In genomic region chr5:151598556-151598955, GRCh38 we compare ENCODE assay signal across 19 cellular contexts. TPM values are rescaled to one million over a fixed set of nuclear protein-coding genes. Genes with fewer than 3 reads are reported as not detected.
DNase-seq lines count a peak whose midpoint lies in the region; ATAC-seq and TF ChIP-seq lines count a peak whose summit lies in the region.
"Had no signal": no experiment of that assay in that cellular context is flagged by ENCODE, and none has a peak within 500 bp of the region (broad histone marks: within the 10 kb centered on the region; RNA-seq: fewer than 3 reads in every experiment).

No MANE protein-coding gene starts in this region.

- no peaks in the 10 kb centered on the region for H3K36me3 Mint-ChIP-seq in activated CD4-positive, alpha-beta T cell treated with anti-CD3 and anti-CD28 coated beads for 36 hours (ENCODE audit: low read depth)
- no peaks in the 10 kb centered on the region for H3K36me3 Mint-ChIP-seq in activated CD4-positive, alpha-beta T cell treated with anti-CD3 and anti-CD28 coated beads, Interleukin-2, amount 10 ng/mL, durations not matched to agents 7 days and 5 days (ENCODE audit: low read depth)
- no peaks in the 10 kb centered on the region for H3K36me3 Mint-ChIP-seq in stimulated activated effector memory CD8-positive, alpha-beta T cell treated with anti-CD3 and anti-CD28 coated beads, Interleukin-12 subunit alpha, Interleukin-12 subunit beta, amount 100 ng/mL, for 72 hours

- CTCF ChIA-PET in activated CD4-positive, alpha-beta T cell treated with anti-CD3 and anti-CD28 coated beads for 36 hours (lab: Charles Lee): interaction anchor here (0.6 kb wide), 1 partner anchor 1869 kb away, joined by 3 read pairs; no protein-coding TSS in a partner anchor
- CTCF ChIA-PET in activated CD4-positive, alpha-beta T cell treated with anti-CD3 and anti-CD28 coated beads, Interleukin-2, amount 10 ng/mL, durations not matched to agents 7 days and 5 days (lab: Charles Lee): interaction anchor here (0.6 to 1.5 kb wide), 3 partner anchors 13 to 53 kb away, joined by 3 to 4 read pairs (median 3); no protein-coding TSS in a partner anchor

- WGBS in esophagus squamous epithelium, 2 donors: 50% methylated on average over 1 of the region's 1 CpG

- POLR2A ChIA-PET in activated CD4-positive, alpha-beta T cell treated with anti-CD3 and anti-CD28 coated beads for 36 hours (lab: Charles Lee): interaction anchor here (0.9 kb wide), 1 partner anchor 13 kb away, joined by 3 read pairs; no protein-coding TSS in a partner anchor
- POLR2A ChIA-PET in activated CD4-positive, alpha-beta T cell treated with anti-CD3 and anti-CD28 coated beads, Interleukin-2, amount 10 ng/mL, durations not matched to agents 7 days and 5 days (lab: Charles Lee): no interaction called here

- H3K4me3 ChIP-seq in RWPE2 (ENCODE audit: severe bottlenecking) (no peak overlapping the region), esophagus squamous epithelium (no peak overlapping the region)
- H3K4me3 ChIP-seq: MG63, Peyer's patch had no signal

- H3K4me3 Mint-ChIP-seq in activated CD4-positive, alpha-beta T cell treated with anti-CD3 and anti-CD28 coated beads for 36 hours: no peak overlapping the region
- H3K4me3 Mint-ChIP-seq in activated CD4-positive, alpha-beta T cell treated with anti-CD3 and anti-CD28 coated beads, Interleukin-2, amount 10 ng/mL, durations not matched to agents 7 days and 5 days: no peak overlapping the region
- no peak overlapping the region for H3K4me3 Mint-ChIP-seq in stimulated activated effector memory CD8-positive, alpha-beta T cell treated with anti-CD3 and anti-CD28 coated beads, Interleukin-12 subunit alpha, Interleukin-12 subunit beta, amount 100 ng/mL, for 72 hours

- H3K27ac ChIP-seq in RWPE2 (ENCODE audit: poor library complexity, severe bottlenecking) (peak overlapping the region; percentile 42), esophagus squamous epithelium (peak overlapping the region in 3 of 4 donors; percentile 48 to 84 (median 64)), substantia nigra (ENCODE audit: low read depth, low read length, poor library complexity, severe bottlenecking) (no peak overlapping the region)
- H3K27ac ChIP-seq: 22Rv1, Peyer's patch had no signal

- H3K4me1 Mint-ChIP-seq in activated CD4-positive, alpha-beta T cell treated with anti-CD3 and anti-CD28 coated beads for 36 hours: peaks cover 3% of the 10 kb centered on the region
- no peaks in the 10 kb centered on the region for H3K4me1 Mint-ChIP-seq in activated CD4-positive, alpha-beta T cell treated with anti-CD3 and anti-CD28 coated beads, Interleukin-2, amount 10 ng/mL, durations not matched to agents 7 days and 5 days
- no peaks in the 10 kb centered on the region for H3K4me1 Mint-ChIP-seq in stimulated activated effector memory CD8-positive, alpha-beta T cell treated with anti-CD3 and anti-CD28 coated beads, Interleukin-12 subunit alpha, Interleukin-12 subunit beta, amount 100 ng/mL, for 72 hours

- TF ChIP-seq POLR2A in esophagus squamous epithelium (IDR thresholded peaks at IDR 0.05): no peak

- no peak for DNase-seq in activated CD4-positive, alpha-beta T cell treated with anti-CD3 and anti-CD28 coated beads for 36 hours
- no peak for DNase-seq in activated CD4-positive, alpha-beta T cell treated with anti-CD3 and anti-CD28 coated beads, Interleukin-2, amount 10 ng/mL, durations not matched to agents 7 days and 5 days
- no peak for DNase-seq in RWPE2 (ENCODE audit: low spot score)
- no peak for DNase-seq in esophagus squamous epithelium (lab: John Stamatoyannopoulos, UW)
- DNase-seq in stimulated activated effector memory CD8-positive, alpha-beta T cell treated with anti-CD3 and anti-CD28 coated beads, Interleukin-12 subunit alpha, Interleukin-12 subunit beta, amount 100 ng/mL, for 72 hours (ENCODE audit: low spot score in 2 of 2): no peak
- no peak for DNase-seq in T1000 (lab: John Stamatoyannopoulos, UW)
- no peak for DNase-seq in substantia nigra (lab: John Stamatoyannopoulos, UW)
- DNase-seq: BE2C, GOT3, KBM-7, MG63, NCI-H1105 treated with DMSO at 0.1 percent for 48 hours, NCI-H2029 treated with DMSO at 0.1 percent for 48 hours, NCI-H446 treated with DMSO at 0.1 percent for 48 hours, NCI-H526 treated with DMSO at 0.1 percent for 48 hours, Peyer's patch, SK-N-SH had no signal

- peaks cover 32% of the 10 kb centered on the region for H3K4me1 ChIP-seq in RWPE2 (ENCODE audit: insufficient read depth, poor library complexity, severe bottlenecking)
- H3K4me1 ChIP-seq in esophagus squamous epithelium: peaks cover 12 to 59% (median 14%) of the 10 kb centered on the region in 3 donors
- H3K4me1 ChIP-seq: Peyer's patch had no signal

- H3K9me3 ChIP-seq in RWPE2 (ENCODE audit: severe bottlenecking): no peaks in the 10 kb centered on the region
- no peaks in the 10 kb centered on the region for H3K9me3 ChIP-seq in esophagus squamous epithelium
- H3K9me3 ChIP-seq: BE2C, MG63, Peyer's patch, SK-N-SH had no signal

- H3K36me3 ChIP-seq in RWPE2 (ENCODE audit: low read depth): no peaks in the 10 kb centered on the region
- H3K36me3 ChIP-seq in esophagus squamous epithelium: no peaks in the 10 kb centered on the region
- H3K36me3 ChIP-seq: BE2C, MG63, Peyer's patch had no signal

- ATAC-seq in activated CD4-positive, alpha-beta T cell treated with anti-CD3 and anti-CD28 coated beads for 36 hours: peak; percentile 69
- no peak for ATAC-seq in RWPE2 (ENCODE audit: low read depth)
- ATAC-seq in stimulated activated effector memory CD8-positive, alpha-beta T cell treated with anti-CD3 and anti-CD28 coated beads, Interleukin-12 subunit alpha, Interleukin-12 subunit beta, amount 100 ng/mL, for 72 hours: peak; percentile 76
- ATAC-seq in GM18873 (IDR thresholded peaks at IDR 0.05; ENCODE audit: low FRiP score, unreplicated experiment): no peak

- H3K27me3 ChIP-seq in RWPE2 (ENCODE audit: insufficient read depth, poor library complexity, severe bottlenecking): no peaks in the 10 kb centered on the region
- H3K27me3 ChIP-seq in esophagus squamous epithelium: no peaks in the 10 kb centered on the region
- H3K27me3 ChIP-seq: BE2C, MG63, Peyer's patch had no signal

- intact Hi-C loops in activated CD4-positive, alpha-beta T cell treated with anti-CD3 and anti-CD28 coated beads for 36 hours (cut with DNase I, micrococcal nuclease): no loop called here
- intact Hi-C loops in esophagus squamous epithelium (cut with DNase I): no loop called here

- no peaks in the 10 kb centered on the region for H3K27me3 Mint-ChIP-seq in activated CD4-positive, alpha-beta T cell treated with anti-CD3 and anti-CD28 coated beads for 36 hours
- H3K27me3 Mint-ChIP-seq in activated CD4-positive, alpha-beta T cell treated with anti-CD3 and anti-CD28 coated beads, Interleukin-2, amount 10 ng/mL, durations not matched to agents 7 days and 5 days: no peaks in the 10 kb centered on the region

- no peak overlapping the region for H3K27ac Mint-ChIP-seq in activated CD4-positive, alpha-beta T cell treated with anti-CD3 and anti-CD28 coated beads for 36 hours
- no peak overlapping the region for H3K27ac Mint-ChIP-seq in activated CD4-positive, alpha-beta T cell treated with anti-CD3 and anti-CD28 coated beads, Interleukin-2, amount 10 ng/mL, durations not matched to agents 7 days and 5 days
- H3K27ac Mint-ChIP-seq in stimulated activated effector memory CD8-positive, alpha-beta T cell treated with anti-CD3 and anti-CD28 coated beads, Interleukin-12 subunit alpha, Interleukin-12 subunit beta, amount 100 ng/mL, for 72 hours: no peak overlapping the region

- H3K9me3 Mint-ChIP-seq in activated CD4-positive, alpha-beta T cell treated with anti-CD3 and anti-CD28 coated beads for 36 hours (ENCODE audit: low read depth): no peaks in the 10 kb centered on the region
- H3K9me3 Mint-ChIP-seq in activated CD4-positive, alpha-beta T cell treated with anti-CD3 and anti-CD28 coated beads, Interleukin-2, amount 10 ng/mL, durations not matched to agents 7 days and 5 days: no peaks in the 10 kb centered on the region
- no peaks in the 10 kb centered on the region for H3K9me3 Mint-ChIP-seq in stimulated activated effector memory CD8-positive, alpha-beta T cell treated with anti-CD3 and anti-CD28 coated beads, Interleukin-12 subunit alpha, Interleukin-12 subunit beta, amount 100 ng/mL, for 72 hours

- TF ChIP-seq CTCF in RWPE2 (IDR thresholded peaks at IDR 0.05; ENCODE audit: poor library complexity, severe bottlenecking) (no peak), esophagus squamous epithelium (IDR thresholded peaks at IDR 0.05) (no peak)

RNA-seq across cellular contexts. Expression of gene FAT2, which starts 7.4 kb away (rescaled TPM):
- total RNA-seq in activated CD4-positive, alpha-beta T cell treated with anti-CD3 and anti-CD28 coated beads for 36 hours: not detected
- total RNA-seq in activated CD4-positive, alpha-beta T cell treated with anti-CD3 and anti-CD28 coated beads, Interleukin-2, amount 10 ng/mL, durations not matched to agents 7 days and 5 days: not detected
- total RNA-seq in esophagus squamous epithelium: 100 to 1,000 TPM in 1 of 4 donors, 10 to 100 TPM in 3; 86.5 to 117 (median 99.0) TPM

Comparison
In these comparisons a context has a peak if more than half of its experiments do, and no peak if none do; other contexts are left out.
1. ATAC-seq: peak in activated CD4-positive, alpha-beta T cell treated with anti-CD3 and anti-CD28 coated beads for 36 hours (single experiment) and stimulated activated effector memory CD8-positive, alpha-beta T cell treated with anti-CD3 and anti-CD28 coated beads, Interleukin-12 subunit alpha, Interleukin-12 subunit beta, amount 100 ng/mL, for 72 hours (single experiment); none in RWPE2 (single experiment) and GM18873 (single experiment).
2. RNA of gene FAT2, which starts 7.4 kb away (total RNA-seq): 86.5 to 117 TPM in esophagus squamous epithelium; not detected in activated CD4-positive, alpha-beta T cell treated with anti-CD3 and anti-CD28 coated beads for 36 hours and not detected in activated CD4-positive, alpha-beta T cell treated with anti-CD3 and anti-CD28 coated beads, Interleukin-2, amount 10 ng/mL, durations not matched to agents 7 days and 5 days; every median in the first group is over 10 times any median in the second.